ENCODE assay signal across 1 cellular context in genomic region chr2:11121099-11121822, GRCh38.
TF ChIP-seq lines count a peak whose summit lies in the region.

No MANE protein-coding gene starts in this region.

TF ChIP-seq in H1, 55 proteins besides CTCF, POLR2A, EP300 and RAD21:
- peak; percentile 57; the same call in 1 of the 2 replicates for TF ChIP-seq TEAD4 (IDR thresholded peaks at IDR 0.05; ENCODE audit: low read depth, low read length)
- peak; percentile 15; the same call in 1 of the 2 replicates for TF ChIP-seq EGR1 (IDR thresholded peaks at IDR 0.05; ENCODE audit: borderline replicate concordance, low read depth, low read length)
- no peak for TF ChIP-seq JUND (IDR thresholded peaks at IDR 0.05; ENCODE audit: low read length)
- peak; percentile 87; the same call in 1 of the 2 replicates for TF ChIP-seq KDM1A (IDR thresholded peaks at IDR 0.05; ENCODE audit: borderline replicate concordance, low read length)
